8 cellular contexts compared by ENCODE assay signal in genomic region chr20:23147964-23148720, GRCh38.
DNase-seq lines count a peak whose midpoint lies in the region; ATAC-seq lines count a peak whose summit lies in the region.

No MANE protein-coding gene starts in this region.

- peak overlapping the region; percentile 90 for H3K27ac Mint-ChIP-seq in activated CD4-positive, alpha-beta memory T cell treated with anti-CD3 and anti-CD28 coated beads, Interleukin-2, amount 10 ng/mL, durations not matched to agents 7 days and 5 days

- peak; percentile 59 for ATAC-seq in GM18870 (IDR thresholded peaks at IDR 0.05; ENCODE audit: unreplicated experiment)

- POLR2A ChIA-PET in activated CD4-positive, alpha-beta memory T cell treated with anti-CD3 and anti-CD28 coated beads, Interleukin-2, amount 10 ng/mL, durations not matched to agents 7 days and 5 days (lab: Charles Lee): interaction anchor here (1.2 kb wide), 1 partner anchor 202 kb away, joined by 5 read pairs; the partner anchor contains the start of gene NXT1

- peak overlapping the region; percentile 1 for H3K4me3 Mint-ChIP-seq in activated CD4-positive, alpha-beta memory T cell treated with anti-CD3 and anti-CD28 coated beads, Interleukin-2, amount 10 ng/mL, durations not matched to agents 7 days and 5 days

- in situ Hi-C loops in ACHN (cut with HindIII; ENCODE audit: low pct_ligation_motif_present, low pct_unique_long_range_greater_than_20kb, low sequenced_read_pairs): no loop called here

- no peaks in the 10 kb centered on the region for H3K36me3 Mint-ChIP-seq in activated CD4-positive, alpha-beta memory T cell treated with anti-CD3 and anti-CD28 coated beads, Interleukin-2, amount 10 ng/mL, durations not matched to agents 7 days and 5 days (ENCODE audit: low read depth)

- CTCF ChIA-PET in activated CD4-positive, alpha-beta memory T cell treated with anti-CD3 and anti-CD28 coated beads, Interleukin-2, amount 10 ng/mL, durations not matched to agents 7 days and 5 days (lab: Charles Lee): no interaction called here

- peak; percentile 57 for DNase-seq in ACHN
- DNase-seq in HK-2 (ENCODE audit: unreplicated experiment): peak; percentile 62
- peak; percentile 66 for DNase-seq in activated CD4-positive, alpha-beta memory T cell treated with anti-CD3 and anti-CD28 coated beads, Interleukin-2, amount 10 ng/mL, durations not matched to agents 7 days and 5 days
- DNase-seq in glomerular visceral epithelial cell (ENCODE audit: extremely low spot score): peak; percentile 85
- peak; percentile 16 to 43 for DNase-seq in stimulated activated CD8-positive, alpha-beta memory T cell treated with anti-CD3 and anti-CD28 coated beads, Interleukin-15, amount 100 ng/mL, for 48 hours (ENCODE audit: low read depth in 2 of 2)
- no peak for DNase-seq in amygdala (lab: John Stamatoyannopoulos, UW)
- DNase-seq in OCI-M2 (lab: John Stamatoyannopoulos, UW; ENCODE audit: unreplicated experiment): no peak

- no peaks in the 10 kb centered on the region for H3K9me3 Mint-ChIP-seq in activated CD4-positive, alpha-beta memory T cell treated with anti-CD3 and anti-CD28 coated beads, Interleukin-2, amount 10 ng/mL, durations not matched to agents 7 days and 5 days

- peaks cover 59% of the 10 kb centered on the region for H3K4me1 Mint-ChIP-seq in activated CD4-positive, alpha-beta memory T cell treated with anti-CD3 and anti-CD28 coated beads, Interleukin-2, amount 10 ng/mL, durations not matched to agents 7 days and 5 days

- H3K27me3 Mint-ChIP-seq in activated CD4-positive, alpha-beta memory T cell treated with anti-CD3 and anti-CD28 coated beads, Interleukin-2, amount 10 ng/mL, durations not matched to agents 7 days and 5 days: peaks cover 5% of the 10 kb centered on the region

Comparison
In these comparisons a context has a peak if more than half of its experiments do, and no peak if none do; other contexts are left out.
1. DNase-seq: peak in ACHN (single experiment), HK-2 (single experiment), activated CD4-positive, alpha-beta memory T cell treated with anti-CD3 and anti-CD28 coated beads, Interleukin-2, amount 10 ng/mL, durations not matched to agents 7 days and 5 days (single experiment), glomerular visceral epithelial cell (single experiment) and stimulated activated CD8-positive, alpha-beta memory T cell treated with anti-CD3 and anti-CD28 coated beads, Interleukin-15, amount 100 ng/mL, for 48 hours (2 of 2); none in amygdala (0 of 56) and OCI-M2 (single experiment).